ENCODE assay signal across 11 cellular contexts in genomic region chr2:57760448-57760847, GRCh38.
A peak's percentile ranks its signal among the peaks of the same experiment; 100 is the strongest.
DNase-seq lines count a peak whose midpoint lies in the region; ATAC-seq, FAIRE-seq and TF ChIP-seq lines count a peak whose summit lies in the region.
"Had no signal": no experiment of that assay in that cellular context is flagged by ENCODE, and none has a peak within 500 bp of the region (broad histone marks: within the 10 kb centered on the region; RNA-seq: fewer than 3 reads in every experiment).

No MANE protein-coding gene starts in this region.

- H3K79me2 ChIP-seq in SU-DHL-6 (ENCODE audit: insufficient read depth, low read length) = no peaks in the 10 kb centered on the region
- H3K79me2 ChIP-seq in osteoblast (ENCODE audit: insufficient read depth, low read length) = no peaks in the 10 kb centered on the region

- H3F3A ChIP-seq in SU-DHL-6 (ENCODE audit: insufficient read depth) = no peaks in the 10 kb centered on the region

- FAIRE-seq in RCC 7860 (lab: Jason Lieb, UNC) = no peak

- H3K4me1 Mint-ChIP-seq in activated naive CD4-positive, alpha-beta T cell treated with anti-CD3 and anti-CD28 coated beads, Interleukin-2, amount 10 ng/mL, durations not matched to agents 7 days and 5 days = no peaks in the 10 kb centered on the region

- H3K4me3 ChIP-seq in SU-DHL-6 (ENCODE audit: insufficient read depth, low read length, poor library complexity, severe bottlenecking) (no peak overlapping the region), osteoblast (ENCODE audit: insufficient read depth, low read length) (no peak overlapping the region), sigmoid colon (no peak overlapping the region)
- H3K4me3 ChIP-seq: lung had no signal

- H3K9me2 ChIP-seq in SU-DHL-6 (replicated peaks; ENCODE audit: insufficient read depth, low read length) = no peaks in the 10 kb centered on the region

- H3K4me2 ChIP-seq in SU-DHL-6 (ENCODE audit: low read depth, low read length, poor library complexity, severe bottlenecking) (peak overlapping the region; percentile 28), osteoblast (ENCODE audit: insufficient read depth, low read length) (peak overlapping the region; percentile 82)

- H3K9me3 Mint-ChIP-seq in activated naive CD4-positive, alpha-beta T cell treated with anti-CD3 and anti-CD28 coated beads, Interleukin-2, amount 10 ng/mL, durations not matched to agents 7 days and 5 days = no peaks in the 10 kb centered on the region

- peak; percentile 55 for ATAC-seq in HG03103 (IDR thresholded peaks at IDR 0.05; ENCODE audit: low read depth, unreplicated experiment)

- DNase-seq in SIG-M5 treated with dmso at 0.1 percent for 504 hours (lab: John Stamatoyannopoulos, UW; ENCODE audit: unreplicated experiment) (peak; percentile 8), SIG-M5 (lab: John Stamatoyannopoulos, UW) (no peak), osteoblast (ENCODE audit: insufficient read length, low spot score, missing footprints) (no peak), sigmoid colon (no peak), RCC 7860 (ENCODE audit: low spot score) (no peak)
- DNase-seq in activated naive CD4-positive, alpha-beta T cell treated with anti-CD3 and anti-CD28 coated beads, Interleukin-2, amount 10 ng/mL, durations not matched to agents 7 days and 5 days = no peak

- intact Hi-C loops in sigmoid colon (cut with DNase I) = no loop called here

- peaks cover 6% of the 10 kb centered on the region for H3K4me1 ChIP-seq in osteoblast (ENCODE audit: insufficient read depth, low read length)
- H3K4me1 ChIP-seq in sigmoid colon = peaks cover 0 to 14% (median 9%) of the 10 kb centered on the region in 4 donors

- H4K20me1 ChIP-seq in SU-DHL-6 (ENCODE audit: low read depth, low read length) (no peaks in the 10 kb centered on the region), osteoblast (ENCODE audit: insufficient read depth, low read length) (no peaks in the 10 kb centered on the region)

- H3K9me3 ChIP-seq in SU-DHL-6 (ENCODE audit: insufficient read depth, low read length) = no peaks in the 10 kb centered on the region
- no peaks in the 10 kb centered on the region for H3K9me3 ChIP-seq in osteoblast (ENCODE audit: low read depth, low read length)
- H3K9me3 ChIP-seq in sigmoid colon = no peaks in the 10 kb centered on the region

- TF ChIP-seq EP300 in sigmoid colon (IDR thresholded peaks at IDR 0.05) = no peak

- H3K4me3 Mint-ChIP-seq in activated naive CD4-positive, alpha-beta T cell treated with anti-CD3 and anti-CD28 coated beads, Interleukin-2, amount 10 ng/mL, durations not matched to agents 7 days and 5 days = no peak overlapping the region

- H3K27ac ChIP-seq in SU-DHL-6 (ENCODE audit: low read depth, low read length) = no peak overlapping the region
- no peak overlapping the region for H3K27ac ChIP-seq in osteoblast (ENCODE audit: low read depth, low read length)
- H3K27ac ChIP-seq in sigmoid colon = no peak overlapping the region
- H3K27ac ChIP-seq: C4-2B, VCaP had no signal

- peaks cover 6% of the 10 kb centered on the region for H3K27me3 Mint-ChIP-seq in activated naive CD4-positive, alpha-beta T cell treated with anti-CD3 and anti-CD28 coated beads, Interleukin-2, amount 10 ng/mL, durations not matched to agents 7 days and 5 days

- 38 to 65% methylated on average over 3 of the region's 3 CpGs for WGBS in sigmoid colon, 2 donors

- no peak for TF ChIP-seq POLR2A in sigmoid colon (IDR thresholded peaks at IDR 0.05)

- TF ChIP-seq CTCF in SU-DHL-6 (IDR thresholded peaks at IDR 0.05; ENCODE audit: insufficient read depth, low read length, poor library complexity, severe bottlenecking) (no peak), osteoblast (IDR thresholded peaks at IDR 0.05; ENCODE audit: extremely low read depth, low read depth, low read length) (no peak), sigmoid colon (IDR thresholded peaks at IDR 0.05) (no peak)

- no peak overlapping the region for H3K27ac Mint-ChIP-seq in activated naive CD4-positive, alpha-beta T cell treated with anti-CD3 and anti-CD28 coated beads, Interleukin-2, amount 10 ng/mL, durations not matched to agents 7 days and 5 days

- CTCF ChIA-PET in activated naive CD4-positive, alpha-beta T cell treated with anti-CD3 and anti-CD28 coated beads, Interleukin-2, amount 10 ng/mL, durations not matched to agents 7 days and 5 days (lab: Charles Lee) = interaction anchor here (1.6 to 1.9 kb wide), 2 partner anchors 598 to 688 kb away, joined by 3 to 8 read pairs; no protein-coding TSS in a partner anchor

- H3K36me3 Mint-ChIP-seq in activated naive CD4-positive, alpha-beta T cell treated with anti-CD3 and anti-CD28 coated beads, Interleukin-2, amount 10 ng/mL, durations not matched to agents 7 days and 5 days = no peaks in the 10 kb centered on the region

- no peaks in the 10 kb centered on the region for H3K36me3 ChIP-seq in SU-DHL-6 (ENCODE audit: low read length)
- no peaks in the 10 kb centered on the region for H3K36me3 ChIP-seq in osteoblast (ENCODE audit: insufficient read depth, low read length)
- H3K36me3 ChIP-seq in sigmoid colon = no peaks in the 10 kb centered on the region

- H2AFZ ChIP-seq in SU-DHL-6 (ENCODE audit: low read depth, low read length, severe bottlenecking) (no peak overlapping the region), osteoblast (ENCODE audit: low read length) (peak overlapping the region; percentile 92)

- H3K27me3 ChIP-seq in SU-DHL-6 (ENCODE audit: low read length) = no peaks in the 10 kb centered on the region
- peaks cover 5% of the 10 kb centered on the region for H3K27me3 ChIP-seq in osteoblast (ENCODE audit: insufficient read depth, low read length)
- H3K27me3 ChIP-seq in sigmoid colon = no peaks in the 10 kb centered on the region

- no peak overlapping the region for H3K9ac ChIP-seq in SU-DHL-6 (ENCODE audit: low read length)
